In genomic region chr10:102121739-102122372, GRCh38 we compare ENCODE assay signal across 8 cellular contexts. TPM values are rescaled to one million over a fixed set of nuclear protein-coding genes. Genes with fewer than 3 reads are reported as not detected.
DNase-seq lines count a peak whose midpoint lies in the region; ATAC-seq and TF ChIP-seq lines count a peak whose summit lies in the region.

No MANE protein-coding gene starts in this region.

- H3K27ac Mint-ChIP-seq in activated T-cell treated with anti-CD3 and anti-CD28 coated beads, Interleukin-2, amount 50 U/mL, for 24 hours = peak overlapping the region; percentile 47

- no peaks in the 10 kb centered on the region for H3K9me3 Mint-ChIP-seq in activated T-cell treated with anti-CD3 and anti-CD28 coated beads, Interleukin-2, amount 50 U/mL, for 24 hours

- no peak for TF ChIP-seq CTCF in breast epithelium (IDR thresholded peaks at IDR 0.05)
- no peak for TF ChIP-seq CTCF in lower lobe of right lung (IDR thresholded peaks at IDR 0.05)
- TF ChIP-seq CTCF in upper lobe of left lung (IDR thresholded peaks at IDR 0.05) = no peak

- intact Hi-C loops in breast epithelium (cut with DNase I; ENCODE audit: low total_unique reads) = no loop called here
- intact Hi-C loops in lower lobe of right lung (cut with DNase I) = no loop called here

- TF ChIP-seq EP300 in upper lobe of left lung (IDR thresholded peaks at IDR 0.05) = no peak

- H3K36me3 Mint-ChIP-seq in activated T-cell treated with anti-CD3 and anti-CD28 coated beads, Interleukin-2, amount 50 U/mL, for 24 hours (ENCODE audit: low read depth) = peaks cover 7% of the 10 kb centered on the region

- peaks cover 12 to 22% of the 10 kb centered on the region in 2 donors for H3K4me1 ChIP-seq in breast epithelium
- peaks cover 44% of the 10 kb centered on the region for H3K4me1 ChIP-seq in lower lobe of right lung
- peaks cover 35 to 40% (median 38%) of the 10 kb centered on the region in 4 donors for H3K4me1 ChIP-seq in upper lobe of left lung

- peak overlapping the region; percentile 80 to 96 (median 87) for H3K4me3 ChIP-seq in breast epithelium
- peak overlapping the region; percentile 80 for H3K4me3 ChIP-seq in lower lobe of right lung
- peak overlapping the region in 3 of 4 donors; percentile 77 to 90 (median 89) for H3K4me3 ChIP-seq in upper lobe of left lung

- peak overlapping the region; percentile 98 to 100 for H3K27ac ChIP-seq in breast epithelium
- peak overlapping the region; percentile 96 for H3K27ac ChIP-seq in lower lobe of right lung
- H3K27ac ChIP-seq in upper lobe of left lung = peak overlapping the region; percentile 94 to 99 (median 98)

- TF ChIP-seq POLR2A in breast epithelium (IDR thresholded peaks at IDR 0.05) (no peak), upper lobe of left lung (IDR thresholded peaks at IDR 0.05) (no peak)

- no peak for ATAC-seq in lower lobe of right lung
- ATAC-seq in upper lobe of left lung (ENCODE audit: low FRiP score in 2 of 2) = no peak
- no peak for ATAC-seq in GM21717 (IDR thresholded peaks at IDR 0.05; ENCODE audit: unreplicated experiment)
- ATAC-seq in GM21825 (IDR thresholded peaks at IDR 0.05; ENCODE audit: unreplicated experiment) = no peak

- 54 to 59% methylated on average over 6 of the region's 6 CpGs for WGBS in upper lobe of left lung, 2 donors

- H3K9me3 ChIP-seq in breast epithelium (no peaks in the 10 kb centered on the region), lower lobe of right lung (no peaks in the 10 kb centered on the region), upper lobe of left lung (no peaks in the 10 kb centered on the region)

- H3K27me3 Mint-ChIP-seq in activated T-cell treated with anti-CD3 and anti-CD28 coated beads, Interleukin-2, amount 50 U/mL, for 24 hours = no peaks in the 10 kb centered on the region

- no peak for DNase-seq in activated T-cell treated with anti-CD3 and anti-CD28 coated beads, Interleukin-2, amount 50 U/mL, for 24 hours
- DNase-seq in activated T-cell treated with anti-CD3 and anti-CD28 coated beads for 4 hours (no peak), breast epithelium (ENCODE audit: low spot score in 2 of 2) (peak in 1 of 2 donors; percentile 63), lower lobe of right lung (no peak), upper lobe of left lung (no peak), NCI-H345 (lab: John Stamatoyannopoulos, UW) (no peak)

- H3K4me1 Mint-ChIP-seq in activated T-cell treated with anti-CD3 and anti-CD28 coated beads, Interleukin-2, amount 50 U/mL, for 24 hours (ENCODE audit: low read depth) = peaks cover 38% of the 10 kb centered on the region

- H3K4me3 Mint-ChIP-seq in activated T-cell treated with anti-CD3 and anti-CD28 coated beads, Interleukin-2, amount 50 U/mL, for 24 hours = peak overlapping the region; percentile 82

- no peaks in the 10 kb centered on the region for H3K27me3 ChIP-seq in breast epithelium
- H3K27me3 ChIP-seq in lower lobe of right lung (ENCODE audit: low read depth) = no peaks in the 10 kb centered on the region
- no peaks in the 10 kb centered on the region for H3K27me3 ChIP-seq in upper lobe of left lung

- H3K36me3 ChIP-seq in breast epithelium (no peaks in the 10 kb centered on the region), lower lobe of right lung (no peaks in the 10 kb centered on the region), upper lobe of left lung (no peaks in the 10 kb centered on the region)

RNA-seq across cellular contexts. Expression of gene LDB1, which starts 1.7 kb away (rescaled TPM):
- 10 to 100 TPM; 29.6 to 53.6 (median 43.6) TPM for total RNA-seq in breast epithelium
- total RNA-seq in lower lobe of right lung = 58.0 TPM
- total RNA-seq in upper lobe of left lung = 100 to 1,000 TPM in 1 of 6 donors, 10 to 100 TPM in 5; 31.5 to 243 (median 54.9) TPM

RNA-seq across cellular contexts. Expression of gene PPRC1, which starts 11.0 kb away (rescaled TPM):
- total RNA-seq in breast epithelium (10 to 100 TPM in 2 of 3 donors, 1 to 10 TPM in 1; 9.1 to 21.0 (median 19.8) TPM), lower lobe of right lung (32.7 TPM), upper lobe of left lung (10 to 100 TPM; 29.3 to 57.6 (median 40.3) TPM)

RNA-seq across cellular contexts. Expression of gene NOLC1, which starts 30.3 kb away (rescaled TPM):
- total RNA-seq in breast epithelium = 10 to 100 TPM; 40.5 to 82.8 (median 65.5) TPM
- 31.0 TPM for total RNA-seq in lower lobe of right lung
- 10 to 100 TPM; 21.4 to 72.8 (median 44.3) TPM for total RNA-seq in upper lobe of left lung

RNA-seq across cellular contexts. Expression of gene HPS6, which starts 56.7 kb away (rescaled TPM):
- total RNA-seq in breast epithelium (10 to 100 TPM; 17.4 to 22.7 (median 19.7) TPM), lower lobe of right lung (21.8 TPM), upper lobe of left lung (10 to 100 TPM; 20.2 to 39.2 (median 30.1) TPM)
